In genomic region chr1:18956189-18957135, GRCh38 we compare ENCODE assay signal across 8 cellular contexts.
DNase-seq lines count a peak whose midpoint lies in the region; ATAC-seq and TF ChIP-seq lines count a peak whose summit lies in the region.

IFFO2 (minus strand) TSS chr1:18956676; CDS start chr1:18956332, 344 bp downstream.

- TF ChIP-seq POLR2A in GM18951 (IDR thresholded peaks at IDR 0.05; ENCODE audit: extremely low read depth, insufficient read depth, insufficient read length), result peak; percentile 67

- DNase-seq in AG09319 (ENCODE audit: extremely low read depth, low read depth) (peak; percentile 84), NCI-H446 (lab: John Stamatoyannopoulos, UW) (peak; percentile 82 to 94)
- DNase-seq in activated CD4-positive, alpha-beta T cell treated with anti-CD3 and anti-CD28 coated beads for 48 hours, result peak; percentile 100
- DNase-seq in stimulated activated CD4-positive, alpha-beta T cell treated with anti-CD3 and anti-CD28 coated beads, Interleukin-1b, Interleukin-23, amount 100 ng/mL, for 1 hour (ENCODE audit: low read depth in 2 of 2), result peak; percentile 99

- in situ Hi-C loops in GM18951 (cut with MboI; ENCODE audit: low sequenced_read_pairs, unreplicated experiment), result no loop called here

- ATAC-seq in HG03159 (IDR thresholded peaks at IDR 0.05; ENCODE audit: unreplicated experiment), result peak; percentile 61

- H3K27ac ChIP-seq in cingulate gyrus (ENCODE audit: low read depth, low read length), result peak within 1 kb of the TSS; percentile 77
- H3K27ac ChIP-seq in layer of hippocampus (ENCODE audit: low read depth, low read length), result peak within 1 kb of the TSS; percentile 68

- TF ChIP-seq CTCF in AG09319 (IDR thresholded peaks at IDR 0.05; ENCODE audit: low read depth, low read length), result no peak

- no peaks in the 10 kb centered on the region for H3K27me3 ChIP-seq in layer of hippocampus (ENCODE audit: control insufficient read depth, insufficient read depth, low read length)

Comparison
In these comparisons a context has a peak if more than half of its experiments do, and no peak if none do; other contexts are left out.
1. Peak in every context shown above with its lines: DNase-seq, ATAC-seq and H3K27ac ChIP-seq.